ENCODE assay signal across 26 cellular contexts in genomic region chr1:9230869-9231533, GRCh38. TPM values are rescaled to one million over a fixed set of nuclear protein-coding genes. Genes with fewer than 3 reads are reported as not detected.
DNase-seq lines count a peak whose midpoint lies in the region; ATAC-seq, FAIRE-seq and TF ChIP-seq lines count a peak whose summit lies in the region.
"Had no signal": no experiment of that assay in that cellular context is flagged by ENCODE, and none has a peak within 500 bp of the region (broad histone marks: within the 10 kb centered on the region; RNA-seq: fewer than 3 reads in every experiment).

No MANE protein-coding gene starts in this region.

- peaks cover 5% of the 10 kb centered on the region for H3K27me3 Mint-ChIP-seq in astrocyte (ENCODE audit: low read depth, unreplicated experiment)

- H3K4me3 Mint-ChIP-seq in astrocyte (ENCODE audit: unreplicated experiment), result no peak overlapping the region
- H3K4me3 Mint-ChIP-seq: activated CD4-positive, alpha-beta memory T cell treated with anti-CD3 and anti-CD28 coated beads, Interleukin-2, amount 10 ng/mL, durations not matched to agents 7 days and 5 days; mesothelial cell of epicardium had no signal

- no peak for ATAC-seq in HG02610 (IDR thresholded peaks at IDR 0.05; ENCODE audit: unreplicated experiment)
- ATAC-seq: activated CD4-positive, CD25-positive, alpha-beta regulatory T cell treated with anti-CD3 and anti-CD28 coated beads, Interleukin-2, amount 50 U/mL, for 24 hours; heart left ventricle; left lobe of liver; naive thymus-derived CD8-positive, alpha-beta T cell; Right ventricle myocardium inferior had no signal

- H3K79me2 ChIP-seq in KMS-11 (ENCODE audit: insufficient read depth, low read depth) (no peaks in the 10 kb centered on the region), astrocyte (ENCODE audit: insufficient read depth, low read length) (peaks cover 10% of the 10 kb centered on the region)

- no peaks in the 10 kb centered on the region for H3K9me3 ChIP-seq in astrocyte (ENCODE audit: insufficient read depth, low read depth, low read length)
- H3K9me3 ChIP-seq: breast epithelium, heart left ventricle had no signal

- H4K20me1 ChIP-seq in KMS-11 (ENCODE audit: insufficient read depth) (no peaks in the 10 kb centered on the region), astrocyte (ENCODE audit: insufficient read depth, low read length) (no peaks in the 10 kb centered on the region)

- H3K27me3 ChIP-seq in KMS-11 (ENCODE audit: insufficient read depth, low read depth) (no peaks in the 10 kb centered on the region), astrocyte (ENCODE audit: insufficient read depth, low read length) (peaks cover 2% of the 10 kb centered on the region), dorsolateral prefrontal cortex (no peaks in the 10 kb centered on the region)
- H3K27me3 ChIP-seq: breast epithelium, heart left ventricle had no signal

- intact Hi-C loops in dorsolateral prefrontal cortex (cut with DNase I), result no loop called here

- H3K9me3 Mint-ChIP-seq in astrocyte (ENCODE audit: unreplicated experiment), result no peaks in the 10 kb centered on the region
- H3K9me3 Mint-ChIP-seq: activated CD4-positive, alpha-beta memory T cell treated with anti-CD3 and anti-CD28 coated beads, Interleukin-2, amount 10 ng/mL, durations not matched to agents 7 days and 5 days; mesothelial cell of epicardium; naive thymus-derived CD8-positive, alpha-beta T cell had no signal

- no peak overlapping the region for H3K27ac Mint-ChIP-seq in astrocyte (ENCODE audit: unreplicated experiment)
- H3K27ac Mint-ChIP-seq: activated CD4-positive, alpha-beta memory T cell treated with anti-CD3 and anti-CD28 coated beads, Interleukin-2, amount 10 ng/mL, durations not matched to agents 7 days and 5 days; mesothelial cell of epicardium had no signal

- H3K4me2 ChIP-seq in KMS-11 (peak overlapping the region; percentile 44), astrocyte (ENCODE audit: low read length) (no peak overlapping the region)

- H3K36me3 Mint-ChIP-seq in astrocyte (ENCODE audit: low read depth, unreplicated experiment), result no peaks in the 10 kb centered on the region
- H3K36me3 Mint-ChIP-seq: mesothelial cell of epicardium; naive thymus-derived CD8-positive, alpha-beta T cell had no signal

- H3K4me1 ChIP-seq in KMS-11 (ENCODE audit: low read depth, poor library complexity, severe bottlenecking) (peaks cover 52% of the 10 kb centered on the region), astrocyte (ENCODE audit: insufficient read depth, low read length) (peaks cover 13% of the 10 kb centered on the region)

- peak overlapping the region; percentile 41; the same call in 1 of the 2 replicates for H3K27ac ChIP-seq in KMS-11
- H3K27ac ChIP-seq in astrocyte (ENCODE audit: low read depth, low read length), result no peak overlapping the region
- H3K27ac ChIP-seq in dorsolateral prefrontal cortex, result peak overlapping the region in 2 of 59 donors; percentile 12 to 42
- H3K27ac ChIP-seq: heart left ventricle had no signal

- peaks cover 7% of the 10 kb centered on the region for H3K4me1 Mint-ChIP-seq in astrocyte (ENCODE audit: low read depth, unreplicated experiment)

- no peaks in the 10 kb centered on the region for H3K36me3 ChIP-seq in KMS-11 (ENCODE audit: insufficient read depth)
- H3K36me3 ChIP-seq in astrocyte (ENCODE audit: insufficient read depth, low read length), result no peaks in the 10 kb centered on the region
- H3K36me3 ChIP-seq: breast epithelium, heart left ventricle had no signal

- no peak for FAIRE-seq in astrocyte (lab: Jason Lieb, UNC)
- FAIRE-seq: endometrium, GM12891, GM19239, urothelium cell line had no signal

- H2AFZ ChIP-seq in KMS-11 (ENCODE audit: low read depth), result no peak overlapping the region
- no peak overlapping the region for H2AFZ ChIP-seq in astrocyte (ENCODE audit: low read depth, low read length)

- peak; percentile 36 for DNase-seq in Daoy (ENCODE audit: low read depth)
- DNase-seq in astrocyte (ENCODE audit: low read depth), result no peak
- peak; percentile 24 for DNase-seq in renal cortical epithelial cell (ENCODE audit: low read depth)
- no peak for DNase-seq in dorsolateral prefrontal cortex
- DNase-seq in stimulated activated naive CD4-positive, alpha-beta T cell (lab: John Stamatoyannopoulos, UW), result no peak
- DNase-seq: activated CD4-positive, alpha-beta memory T cell treated with anti-CD3 and anti-CD28 coated beads, Interleukin-2, amount 10 ng/mL, durations not matched to agents 7 days and 5 days; activated gamma-delta T cell; activated T-cell treated with anti-CD3 and anti-CD28 coated beads for 4 hours; DMS53; heart left ventricle; NCI-H1436 treated with DMSO at 0.1 percent for 48 hours; NCI-H2171; NCI-H526 had no signal

- no peak for TF ChIP-seq CTCF in KMS-11 (conservative IDR thresholded peaks at IDR 0.05; ENCODE audit: low read depth, low read length)
- no peak for TF ChIP-seq CTCF in astrocyte (IDR thresholded peaks at IDR 0.05; ENCODE audit: insufficient read depth, low read depth, low read length)
- no peak for TF ChIP-seq CTCF in dorsolateral prefrontal cortex (IDR thresholded peaks at IDR 0.05 in 54 of 56, conservative IDR thresholded peaks at IDR 0.05 in 2 of 56; ENCODE audit: low read depth in 1 of 56, partially characterized antibody in 56 of 56)

- H3K4me3 ChIP-seq in KMS-11 (IDR thresholded peaks at IDR 0.05; ENCODE audit: insufficient read depth, low read depth, low read length) (no peak overlapping the region), astrocyte (ENCODE audit: insufficient read depth, low read depth, low read length) (no peak overlapping the region), dorsolateral prefrontal cortex (no peak overlapping the region)
- H3K4me3 ChIP-seq: coronary artery, heart left ventricle had no signal

- H3K9ac ChIP-seq in KMS-11 (no peak overlapping the region), astrocyte (ENCODE audit: low read length) (peak overlapping the region; percentile 28)

RNA-seq across cellular contexts. Expression of gene H6PD, which starts 3.6 kb away (rescaled TPM):
- 7.1 and 9.9 TPM in 2 replicates for total RNA-seq in Daoy (2014; rRNA removed; shearing (Covaris generic))
- total RNA-seq in astrocyte (13.9 and 18.9 TPM in 2 replicates), renal cortical epithelial cell (14.8 and 31.5 TPM in 2 replicates), dorsolateral prefrontal cortex (10 to 100 TPM in 118 of 120 experiments, 1 to 10 TPM in 2; 9.0 to 25.6 (median 15.7) TPM)

Comparison
In these comparisons a context has a peak if more than half of its experiments do, and no peak if none do; other contexts are left out.
1. DNase-seq: peak in Daoy (single experiment) and renal cortical epithelial cell (single experiment); none in astrocyte (single experiment), dorsolateral prefrontal cortex (0 of 10) and stimulated activated naive CD4-positive, alpha-beta T cell (0 of 6).